ENCODE assay signal across 8 cellular contexts in the genomic region with DNA sequence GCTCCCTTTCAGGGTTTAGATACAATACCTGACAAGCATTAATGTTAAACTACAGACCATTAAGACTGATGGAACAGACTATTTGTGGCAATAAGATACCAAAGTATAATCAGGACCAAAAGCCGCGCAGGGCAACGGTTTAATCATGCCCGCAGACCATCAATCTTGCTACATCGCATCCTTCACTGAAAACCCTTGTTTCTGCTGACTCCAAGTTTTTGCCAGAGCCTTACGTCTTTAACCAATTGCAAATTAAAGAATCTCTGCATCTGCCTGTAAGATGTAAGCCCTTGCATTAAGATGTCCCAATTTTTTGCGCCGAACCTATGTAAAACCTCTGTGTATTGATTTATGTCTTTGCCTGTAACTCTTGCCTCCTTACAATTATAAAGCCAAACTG.
"Had no signal": no experiment of that assay in that cellular context is flagged by ENCODE, and none has a peak within 500 bp of the region (broad histone marks: within the 10 kb centered on the region; RNA-seq: fewer than 3 reads in every experiment).

No MANE protein-coding gene starts in this region.

- H2AFZ ChIP-seq: GM23248 had no signal

- H3K27ac ChIP-seq: GM23248, KMS-11 had no signal

- H3K9ac ChIP-seq: GM23248, KMS-11 had no signal

- H3K4me3 ChIP-seq: GM23248 had no signal

- DNase-seq: GM23248, GOT3, H9, HCEC 1CT, KBM-7 had no signal

- FAIRE-seq: H54, HTR-8/SVneo had no signal

- H3K4me2 ChIP-seq: KMS-11 had no signal
